1 cellular context compared by ENCODE assay signal in genomic region chr14:89406941-89407340, GRCh38.
TF ChIP-seq lines count a peak whose summit lies in the region.

No MANE protein-coding gene starts in this region.

TF ChIP-seq in HepG2, 621 proteins besides CTCF, POLR2A, EP300 and RAD21:
- TF ChIP-seq ZNF574 (CRISPR knock-in tag; IDR thresholded peaks at IDR 0.05) (no peak), TEAD3 (CRISPR knock-in tag; optimal IDR thresholded peaks at IDR 0.05; ENCODE audit: borderline replicate concordance) (no peak), SOX6 (IDR thresholded peaks at IDR 0.05) (no peak), SOX6 (CRISPR knock-in tag; IDR thresholded peaks at IDR 0.05) (0 out of 2 replicates have a peak, but pooled peaks have one; percentile 12), PAWR (CRISPR knock-in tag; IDR thresholded peaks at IDR 0.05; ENCODE audit: borderline replicate concordance) (no peak), WIZ (CRISPR knock-in tag; IDR thresholded peaks at IDR 0.05) (no peak), MIXL1 (CRISPR knock-in tag; IDR thresholded peaks at IDR 0.05) (no peak), ZFAT (CRISPR knock-in tag; conservative IDR thresholded peaks at IDR 0.05) (no peak), HNF4A (CRISPR knock-in tag; IDR thresholded peaks at IDR 0.05) (no peak), PLSCR1 (CRISPR knock-in tag; IDR thresholded peaks at IDR 0.05; ENCODE audit: borderline replicate concordance) (no peak), TP53 (CRISPR knock-in tag; conservative IDR thresholded peaks at IDR 0.05) (no peak), IKZF1 (IDR thresholded peaks at IDR 0.05) (no peak), FOXA3 (CRISPR knock-in tag; IDR thresholded peaks at IDR 0.05) (no peak), MYNN (CRISPR knock-in tag; IDR thresholded peaks at IDR 0.05; ENCODE audit: low read depth) (no peak), HMG20A (CRISPR knock-in tag; IDR thresholded peaks at IDR 0.05; ENCODE audit: borderline replicate concordance) (no peak)
- TF ChIP-seq, protein P1, sequence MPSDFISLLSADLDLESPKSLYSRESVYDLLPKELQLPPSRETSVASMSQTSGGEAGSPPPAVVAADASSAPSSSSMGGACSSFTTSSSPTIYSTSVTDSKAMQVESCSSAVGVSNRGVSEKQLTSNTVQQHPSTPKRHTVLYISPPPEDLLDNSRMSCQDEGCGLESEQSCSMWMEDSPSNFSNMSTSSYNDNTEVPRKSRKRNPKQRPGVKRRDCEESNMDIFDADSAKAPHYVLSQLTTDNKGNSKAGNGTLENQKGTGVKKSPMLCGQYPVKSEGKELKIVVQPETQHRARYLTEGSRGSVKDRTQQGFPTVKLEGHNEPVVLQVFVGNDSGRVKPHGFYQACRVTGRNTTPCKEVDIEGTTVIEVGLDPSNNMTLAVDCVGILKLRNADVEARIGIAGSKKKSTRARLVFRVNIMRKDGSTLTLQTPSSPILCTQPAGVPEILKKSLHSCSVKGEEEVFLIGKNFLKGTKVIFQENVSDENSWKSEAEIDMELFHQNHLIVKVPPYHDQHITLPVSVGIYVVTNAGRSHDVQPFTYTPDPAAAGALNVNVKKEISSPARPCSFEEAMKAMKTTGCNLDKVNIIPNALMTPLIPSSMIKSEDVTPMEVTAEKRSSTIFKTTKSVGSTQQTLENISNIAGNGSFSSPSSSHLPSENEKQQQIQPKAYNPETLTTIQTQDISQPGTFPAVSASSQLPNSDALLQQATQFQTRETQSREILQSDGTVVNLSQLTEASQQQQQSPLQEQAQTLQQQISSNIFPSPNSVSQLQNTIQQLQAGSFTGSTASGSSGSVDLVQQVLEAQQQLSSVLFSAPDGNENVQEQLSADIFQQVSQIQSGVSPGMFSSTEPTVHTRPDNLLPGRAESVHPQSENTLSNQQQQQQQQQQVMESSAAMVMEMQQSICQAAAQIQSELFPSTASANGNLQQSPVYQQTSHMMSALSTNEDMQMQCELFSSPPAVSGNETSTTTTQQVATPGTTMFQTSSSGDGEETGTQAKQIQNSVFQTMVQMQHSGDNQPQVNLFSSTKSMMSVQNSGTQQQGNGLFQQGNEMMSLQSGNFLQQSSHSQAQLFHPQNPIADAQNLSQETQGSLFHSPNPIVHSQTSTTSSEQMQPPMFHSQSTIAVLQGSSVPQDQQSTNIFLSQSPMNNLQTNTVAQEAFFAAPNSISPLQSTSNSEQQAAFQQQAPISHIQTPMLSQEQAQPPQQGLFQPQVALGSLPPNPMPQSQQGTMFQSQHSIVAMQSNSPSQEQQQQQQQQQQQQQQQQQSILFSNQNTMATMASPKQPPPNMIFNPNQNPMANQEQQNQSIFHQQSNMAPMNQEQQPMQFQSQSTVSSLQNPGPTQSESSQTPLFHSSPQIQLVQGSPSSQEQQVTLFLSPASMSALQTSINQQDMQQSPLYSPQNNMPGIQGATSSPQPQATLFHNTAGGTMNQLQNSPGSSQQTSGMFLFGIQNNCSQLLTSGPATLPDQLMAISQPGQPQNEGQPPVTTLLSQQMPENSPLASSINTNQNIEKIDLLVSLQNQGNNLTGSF (CRISPR knock-in tag; IDR thresholded peaks at IDR 0.05): no peak
- TF ChIP-seq, protein P2, sequence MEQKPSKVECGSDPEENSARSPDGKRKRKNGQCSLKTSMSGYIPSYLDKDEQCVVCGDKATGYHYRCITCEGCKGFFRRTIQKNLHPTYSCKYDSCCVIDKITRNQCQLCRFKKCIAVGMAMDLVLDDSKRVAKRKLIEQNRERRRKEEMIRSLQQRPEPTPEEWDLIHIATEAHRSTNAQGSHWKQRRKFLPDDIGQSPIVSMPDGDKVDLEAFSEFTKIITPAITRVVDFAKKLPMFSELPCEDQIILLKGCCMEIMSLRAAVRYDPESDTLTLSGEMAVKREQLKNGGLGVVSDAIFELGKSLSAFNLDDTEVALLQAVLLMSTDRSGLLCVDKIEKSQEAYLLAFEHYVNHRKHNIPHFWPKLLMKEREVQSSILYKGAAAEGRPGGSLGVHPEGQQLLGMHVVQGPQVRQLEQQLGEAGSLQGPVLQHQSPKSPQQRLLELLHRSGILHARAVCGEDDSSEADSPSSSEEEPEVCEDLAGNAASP (CRISPR knock-in tag; IDR thresholded peaks at IDR 0.05; ENCODE audit: borderline replicate concordance): peak; percentile 39; the same call in 1 of the 2 replicates
